In genomic region chr6:36510365-36510764, GRCh38 we compare ENCODE assay signal across 26 cellular contexts.
"Had no signal": no experiment of that assay in that cellular context is flagged by ENCODE, and none has a peak within 500 bp of the region (broad histone marks: within the 10 kb centered on the region; RNA-seq: fewer than 3 reads in every experiment).

No MANE protein-coding gene starts in this region.

- H3K27me3 ChIP-seq: dorsolateral prefrontal cortex, gastroesophageal sphincter, pancreas, right atrium auricular region, tibial artery, uterus had no signal

- H3K4me1 Mint-ChIP-seq: brain, WTC11 had no signal

- H3K4me3 Mint-ChIP-seq: activated naive CD4-positive, alpha-beta T cell treated with anti-CD3 and anti-CD28 coated beads for 36 hours; activated T-cell treated with anti-CD3 and anti-CD28 coated beads, Interleukin-2, amount 50 U/mL, for 24 hours; brain; effector memory CD8-positive, alpha-beta T cell; mesothelial cell of epicardium; nephron progenitor cell; stimulated activated naive CD8-positive, alpha-beta T cell treated with anti-CD3 and anti-CD28 coated beads, Interleukin-15, Interleukin-2, amounts not matched to agents 100 ng/mL and 50 ng/mL, for 24 hours; WTC11 had no signal

- ATAC-seq: effector memory CD8-positive, alpha-beta T cell; gastroesophageal sphincter; pancreas; psoas muscle; WTC11 had no signal

- DNase-seq: activated CD8-positive, alpha-beta memory T cell treated with anti-CD3 and anti-CD28 coated beads for 24 hours; activated CD8-positive, alpha-beta memory T cell treated with anti-CD3 and anti-CD28 coated beads, Interleukin-2, amount 50 U/mL, for 4 hours; activated effector memory CD4-positive, alpha-beta T cell treated with Interleukin-2 at 50 U/mL for 16 hours; activated naive CD4-positive, alpha-beta T cell treated with anti-CD3 and anti-CD28 coated beads for 36 hours; activated T-cell treated with anti-CD3 and anti-CD28 coated beads, Interleukin-2, amount 50 U/mL, for 24 hours; aorta; central memory CD4-positive, alpha-beta T cell; dorsolateral prefrontal cortex; effector memory CD8-positive, alpha-beta T cell; head of caudate nucleus; mammary epithelial cell; nephron progenitor cell; psoas muscle; stimulated activated CD4-positive, alpha-beta T cell treated with anti-CD3 and anti-CD28 coated beads, Interleukin-12 subunit alpha, Interleukin-12 subunit beta, amount 100 ng/mL, for 4 hours; stimulated activated CD4-positive, alpha-beta T cell treated with anti-CD3 and anti-CD28 coated beads, Interleukin-4, amount 100 ng/mL, for 4 hours; substantia nigra; T1000; tibial artery; uterus had no signal

- H3K27ac ChIP-seq: dorsolateral prefrontal cortex, gastroesophageal sphincter, pancreas, psoas muscle, right atrium auricular region, tibial artery, uterus had no signal

- H3K4me1 ChIP-seq: gastroesophageal sphincter, pancreas, psoas muscle, right atrium auricular region, tibial artery, uterus had no signal

- H3K27me3 Mint-ChIP-seq: activated T-cell treated with anti-CD3 and anti-CD28 coated beads, Interleukin-2, amount 50 U/mL, for 24 hours; brain; effector memory CD8-positive, alpha-beta T cell; stimulated activated naive CD8-positive, alpha-beta T cell treated with anti-CD3 and anti-CD28 coated beads, Interleukin-15, Interleukin-2, amounts not matched to agents 100 ng/mL and 50 ng/mL, for 24 hours had no signal

- H3K4me3 ChIP-seq: dorsolateral prefrontal cortex, gastroesophageal sphincter, pancreas, psoas muscle, right atrium auricular region, tibial artery, uterus had no signal

- H3K27ac Mint-ChIP-seq: activated naive CD4-positive, alpha-beta T cell treated with anti-CD3 and anti-CD28 coated beads for 36 hours; brain; mesothelial cell of epicardium; nephron progenitor cell; stimulated activated naive CD8-positive, alpha-beta T cell treated with anti-CD3 and anti-CD28 coated beads, Interleukin-15, Interleukin-2, amounts not matched to agents 100 ng/mL and 50 ng/mL, for 24 hours; WTC11 had no signal

- H3K9me3 ChIP-seq: gastroesophageal sphincter, pancreas, psoas muscle, right atrium auricular region, tibial artery, uterus had no signal

- H3K36me3 ChIP-seq: pancreas, uterus had no signal
